ENCODE assay signal across 15 cellular contexts in the genomic region with DNA sequence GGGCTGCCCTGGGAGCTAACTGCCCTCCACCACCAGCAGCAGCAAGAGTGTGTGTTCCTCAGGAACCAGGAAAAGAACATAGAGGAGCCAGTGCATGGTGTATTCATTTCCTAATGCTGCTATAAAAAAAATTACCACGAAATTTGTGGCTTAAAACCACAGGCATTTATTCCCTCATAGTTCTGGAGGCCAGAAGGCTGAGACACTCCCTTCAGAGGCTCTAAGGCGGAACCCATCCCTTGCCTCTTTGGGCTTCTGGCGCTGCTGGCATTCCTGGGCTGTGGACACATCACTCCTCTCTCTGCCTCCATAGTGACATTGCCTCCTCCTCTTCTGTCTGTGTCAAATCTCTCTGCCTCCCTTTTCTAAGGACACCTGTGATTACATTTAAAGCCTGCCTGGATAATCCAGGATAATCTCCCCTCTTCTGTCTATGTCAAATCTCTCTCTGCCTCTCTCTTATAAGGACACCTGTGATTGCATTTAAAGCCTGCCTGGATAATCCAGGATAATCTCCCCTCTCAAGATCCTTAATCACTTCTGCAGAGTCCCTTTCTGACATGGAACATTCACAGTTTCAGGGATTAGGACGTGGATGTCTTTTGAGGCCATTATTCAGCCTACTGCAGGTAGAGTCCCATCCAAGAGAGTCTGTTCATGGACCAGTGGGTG. TPM values are rescaled to one million over a fixed set of nuclear protein-coding genes. Genes with fewer than 3 reads are reported as not detected.
A peak's percentile ranks its signal among the peaks of the same experiment; 100 is the strongest.
DNase-seq lines count a peak whose midpoint lies in the region; ATAC-seq and TF ChIP-seq lines count a peak whose summit lies in the region.
"Had no signal": no experiment of that assay in that cellular context is flagged by ENCODE, and none has a peak within 500 bp of the region (broad histone marks: within the 10 kb centered on the region; RNA-seq: fewer than 3 reads in every experiment).

No MANE protein-coding gene starts in this region.

- DNase-seq in GM23248, result peak; percentile 91
- no peak for DNase-seq in RWPE2 (ENCODE audit: low spot score)
- peak; percentile 34 to 70 for DNase-seq in fibroblast of lung (ENCODE audit: low read depth in 2 of 2)
- no peak for DNase-seq in sigmoid colon
- no peak for DNase-seq in body of pancreas
- DNase-seq in stimulated activated CD4-positive, alpha-beta T cell treated with anti-CD3 and anti-CD28 coated beads, Interleukin-4, amount 100 ng/mL, for 24 hours, result no peak
- DNase-seq in activated CD4-positive, alpha-beta T cell treated with anti-CD3 and anti-CD28 coated beads, Interleukin-2, amount 50 U/mL, for 48 hours, result no peak
- DNase-seq in lower lobe of right lung, result no peak
- DNase-seq: central memory CD4-positive, alpha-beta T cell; NCI-H526; ovary; stimulated activated CD4-positive, alpha-beta T cell treated with anti-CD3 and anti-CD28 coated beads, Interleukin-1b, Interleukin-23, amount 100 ng/mL, for 48 hours; stimulated activated naive CD4-positive, alpha-beta T cell had no signal

- H3K4me2 ChIP-seq in GM23248 (ENCODE audit: unreplicated experiment), result peak overlapping the region; percentile 42
- H3K4me2 ChIP-seq in fibroblast of lung (ENCODE audit: extremely low read depth, insufficient read depth, low read length), result no peak overlapping the region

- H3K27ac ChIP-seq in GM23248 (peak overlapping the region; percentile 22; the same call in 1 of the 2 replicates), RWPE2 (ENCODE audit: poor library complexity, severe bottlenecking) (no peak overlapping the region), fibroblast of lung (ENCODE audit: insufficient read depth, low read length) (no peak overlapping the region), sigmoid colon (peak overlapping the region in 3 of 4 donors; percentile 59 to 81 (median 67)), body of pancreas (no peak overlapping the region), lower lobe of right lung (no peak overlapping the region)
- H3K27ac ChIP-seq: ovary had no signal

- intact Hi-C loops in sigmoid colon (cut with DNase I), result loop anchor here (2.0 kb wide), 1 partner anchor 35 kb away; no protein-coding TSS in a partner anchor
- intact Hi-C loops in body of pancreas (cut with DNase I), result no loop called here
- intact Hi-C loops in lower lobe of right lung (cut with DNase I), result no loop called here

- H2AFZ ChIP-seq in GM23248 (peak overlapping the region; percentile 52), fibroblast of lung (ENCODE audit: low read length) (no peak overlapping the region)

- H3K9me3 ChIP-seq in GM23248 (ENCODE audit: low read depth) (no peaks in the 10 kb centered on the region), RWPE2 (ENCODE audit: severe bottlenecking) (no peaks in the 10 kb centered on the region), fibroblast of lung (ENCODE audit: control insufficient read depth, insufficient read depth, low read depth, low read length) (no peaks in the 10 kb centered on the region), sigmoid colon (no peaks in the 10 kb centered on the region), body of pancreas (no peaks in the 10 kb centered on the region), lower lobe of right lung (no peaks in the 10 kb centered on the region)
- H3K9me3 ChIP-seq: ovary had no signal

- H3K27me3 ChIP-seq in GM23248 (replicated peaks; ENCODE audit: insufficient read depth) (no peaks in the 10 kb centered on the region), RWPE2 (ENCODE audit: insufficient read depth, poor library complexity, severe bottlenecking) (no peaks in the 10 kb centered on the region), fibroblast of lung (ENCODE audit: control insufficient read depth, insufficient read depth, low read length) (no peaks in the 10 kb centered on the region), sigmoid colon (no peaks in the 10 kb centered on the region), body of pancreas (no peaks in the 10 kb centered on the region), lower lobe of right lung (ENCODE audit: low read depth) (no peaks in the 10 kb centered on the region)
- H3K27me3 ChIP-seq: ovary had no signal

- ATAC-seq in RWPE2 (ENCODE audit: low read depth) (peak; percentile 76), body of pancreas (no peak), lower lobe of right lung (no peak)
- ATAC-seq: activated CD4-positive, CD25-positive, alpha-beta regulatory T cell treated with anti-CD3 and anti-CD28 coated beads, Interleukin-2, amount 50 U/mL, for 24 hours; left lobe of liver had no signal

- no peak for TF ChIP-seq EP300 in sigmoid colon (IDR thresholded peaks at IDR 0.05)

- H3K79me2 ChIP-seq in GM23248 (ENCODE audit: insufficient read depth) (no peaks in the 10 kb centered on the region), fibroblast of lung (ENCODE audit: control insufficient read depth, insufficient read depth, low read length) (no peaks in the 10 kb centered on the region)

- in situ Hi-C loops in GM23248 (cut with MboI), result no loop called here

- H3K9me2 ChIP-seq in GM23248 (ENCODE audit: insufficient read depth), result no peaks in the 10 kb centered on the region

- no peaks in the 10 kb centered on the region for H4K20me1 ChIP-seq in GM23248 (ENCODE audit: insufficient read depth)
- H4K20me1 ChIP-seq in fibroblast of lung (ENCODE audit: control insufficient read depth, extremely low read depth, insufficient read depth, low read length), result no peaks in the 10 kb centered on the region

- 12 to 13% methylated on average over 4 of the region's 4 CpGs for WGBS in GM23248 (ENCODE audit: low coverage in 1 of 2, low lambda C conversion rate in 2 of 2, missing lambda C conversion rate in 2 of 2), 2 experiments
- 47 to 62% methylated on average over 4 of the region's 4 CpGs for WGBS in sigmoid colon, 2 donors
- WGBS in body of pancreas, 2 donors, result 50 to 59% methylated on average over 4 of the region's 4 CpGs

- 0 out of 2 replicates have a peak, but pooled peaks cover 13% of the 10 kb centered on the region for H3F3A ChIP-seq in GM23248 (ENCODE audit: insufficient read depth)

- TF ChIP-seq POLR2A in sigmoid colon (IDR thresholded peaks at IDR 0.05) (no peak), body of pancreas (IDR thresholded peaks at IDR 0.05) (no peak)

- H3K36me3 ChIP-seq in GM23248 (ENCODE audit: low read depth) (no peaks in the 10 kb centered on the region), RWPE2 (ENCODE audit: low read depth) (no peaks in the 10 kb centered on the region), fibroblast of lung (ENCODE audit: control insufficient read depth, insufficient read depth, low read length) (no peaks in the 10 kb centered on the region), sigmoid colon (no peaks in the 10 kb centered on the region), body of pancreas (replicated peaks in 1 of 2; ENCODE audit: insufficient read depth in 1 of 2, low read depth in 2 of 2) (no peaks in the 10 kb centered on the region), lower lobe of right lung (no peaks in the 10 kb centered on the region)
- H3K36me3 ChIP-seq: ovary had no signal

- H3K9ac ChIP-seq in GM23248, result no peak overlapping the region
- H3K9ac ChIP-seq in fibroblast of lung (ENCODE audit: insufficient read depth, low read length), result no peak overlapping the region

- no peak for TF ChIP-seq CTCF in RWPE2 (IDR thresholded peaks at IDR 0.05; ENCODE audit: poor library complexity, severe bottlenecking)
- TF ChIP-seq CTCF in fibroblast of lung (conservative IDR thresholded peaks at IDR 0.05 in 1 of 2, IDR thresholded peaks at IDR 0.05 in 1 of 2; ENCODE audit: low read depth in 1 of 2, low read length in 2 of 2), result no peak
- TF ChIP-seq CTCF in sigmoid colon (IDR thresholded peaks at IDR 0.05), result no peak
- TF ChIP-seq CTCF in body of pancreas (IDR thresholded peaks at IDR 0.05), result no peak
- TF ChIP-seq CTCF in lower lobe of right lung (IDR thresholded peaks at IDR 0.05), result no peak

- H3K4me3 ChIP-seq in GM23248 (no peak overlapping the region), RWPE2 (ENCODE audit: severe bottlenecking) (no peak overlapping the region), fibroblast of lung (replicated peaks in 1 of 4; ENCODE audit: control extremely low read depth in 1 of 4, insufficient read depth in 1 of 4, low read depth in 3 of 4, low read length in 4 of 4) (no peak overlapping the region), sigmoid colon (no peak overlapping the region), body of pancreas (no peak overlapping the region), lower lobe of right lung (no peak overlapping the region)
- H3K4me3 ChIP-seq: ovary had no signal

- H3K4me1 ChIP-seq in GM23248 (ENCODE audit: insufficient read depth) (peaks cover 16% of the 10 kb centered on the region), RWPE2 (ENCODE audit: insufficient read depth, poor library complexity, severe bottlenecking) (no peaks in the 10 kb centered on the region), fibroblast of lung (ENCODE audit: control insufficient read depth, extremely low read depth, insufficient read depth, low read length) (no peaks in the 10 kb centered on the region), sigmoid colon (peaks cover 4 to 55% (median 36%) of the 10 kb centered on the region in 4 donors), body of pancreas (no peaks in the 10 kb centered on the region), lower lobe of right lung (no peaks in the 10 kb centered on the region)

RNA-seq across cellular contexts. Expression of gene NDUFAF5, which starts 54.7 kb away (rescaled TPM):
- total RNA-seq in GM23248 (2014; rRNA removed; shearing (Covaris generic)), result 5.3 and 13.0 TPM in 2 replicates
- 14.5 and 16.2 TPM in 2 replicates for polyA plus RNA-seq in GM23248 (2016; fragmentation: Nextera tagmentation; extraction: Ambion mirVana)
- total RNA-seq in fibroblast of lung, result 12.1 and 12.7 TPM in 2 replicates
- polyA plus RNA-seq in fibroblast of lung, result 17.3 and 18.3 TPM in 2 replicates
- polyA plus RNA-seq in fibroblast of lung (2012), result 14.0 and 16.7 TPM in 2 replicates
- polyA minus RNA-seq in fibroblast of lung (ENCODE audit: low replicate concordance), result 0.26 and 0.51 TPM in 2 replicates
- 10 to 100 TPM; 17.4 to 21.7 (median 18.5) TPM for total RNA-seq in sigmoid colon
- polyA plus RNA-seq in sigmoid colon, result 10 to 100 TPM; 18.5 to 28.2 (median 26.4) TPM
- 1 to 10 TPM; 4.4 to 6.3 TPM for total RNA-seq in body of pancreas
- total RNA-seq in lower lobe of right lung, result 14.1 TPM

RNA-seq across cellular contexts. Expression of gene ESF1, which starts 54.8 kb away (rescaled TPM):
- 8.3 and 16.8 TPM in 2 replicates for total RNA-seq in GM23248 (2014; rRNA removed; shearing (Covaris generic))
- polyA plus RNA-seq in GM23248 (2016; fragmentation: Nextera tagmentation; extraction: Ambion mirVana), result 7.7 and 7.9 TPM in 2 replicates
- total RNA-seq in fibroblast of lung, result 13.2 and 15.2 TPM in 2 replicates
- 6.8 and 7.3 TPM in 2 replicates for polyA plus RNA-seq in fibroblast of lung
- 14.3 and 18.2 TPM in 2 replicates for polyA plus RNA-seq in fibroblast of lung (2012)
- not detected in 2 replicates for polyA minus RNA-seq in fibroblast of lung (ENCODE audit: low replicate concordance)
- 10 to 100 TPM; 14.0 to 20.5 (median 16.0) TPM for total RNA-seq in sigmoid colon
- 10 to 100 TPM in 1 of 3 donors, 1 to 10 TPM in 2; 7.2 to 11.3 (median 8.0) TPM for polyA plus RNA-seq in sigmoid colon
- total RNA-seq in body of pancreas, result 10 to 100 TPM; 12.5 to 16.5 TPM
- 12.4 TPM for total RNA-seq in lower lobe of right lung

Comparison
In these comparisons a context has a peak if more than half of its experiments do, and no peak if none do; other contexts are left out.
1. DNase-seq: peak in GM23248 (single experiment) and fibroblast of lung (2 of 2); none in RWPE2 (single experiment), sigmoid colon (single experiment), body of pancreas (0 of 4), stimulated activated CD4-positive, alpha-beta T cell treated with anti-CD3 and anti-CD28 coated beads, Interleukin-4, amount 100 ng/mL, for 24 hours (single experiment), activated CD4-positive, alpha-beta T cell treated with anti-CD3 and anti-CD28 coated beads, Interleukin-2, amount 50 U/mL, for 48 hours (0 of 2) and lower lobe of right lung (single experiment).
2. H3K27ac ChIP-seq: peak in GM23248 (single experiment) and sigmoid colon (3 of 4); none in RWPE2 (single experiment), fibroblast of lung (single experiment), body of pancreas (0 of 4) and lower lobe of right lung (single experiment).